17 cellular contexts compared by ENCODE assay signal in the genomic region with DNA sequence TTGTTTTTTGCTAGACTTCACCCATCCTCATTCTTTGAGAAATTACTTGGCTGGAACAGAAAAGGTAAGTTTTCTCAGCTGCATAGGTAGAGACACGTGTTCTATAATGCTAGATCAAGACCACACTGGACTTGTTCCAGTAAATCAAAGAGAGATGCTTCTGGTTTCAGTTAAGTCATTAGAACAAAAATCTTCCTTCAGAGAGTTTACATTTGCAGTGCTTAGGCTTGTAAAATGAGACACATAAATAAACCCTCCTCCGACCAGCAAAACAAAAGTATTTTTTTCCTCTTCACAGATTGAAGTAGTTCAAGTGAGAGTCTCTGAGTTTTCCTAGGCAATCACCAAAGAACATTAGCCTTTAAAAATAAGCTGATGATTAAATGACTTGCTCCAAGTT.
A peak's percentile ranks its signal among the peaks of the same experiment; 100 is the strongest.
DNase-seq lines count a peak whose midpoint lies in the region; ATAC-seq, FAIRE-seq and TF ChIP-seq lines count a peak whose summit lies in the region.
"Had no signal": no experiment of that assay in that cellular context is flagged by ENCODE, and none has a peak within 500 bp of the region (broad histone marks: within the 10 kb centered on the region; RNA-seq: fewer than 3 reads in every experiment).

No MANE protein-coding gene starts in this region.

- no peaks in the 10 kb centered on the region for H3K9me3 Mint-ChIP-seq in activated CD4-positive, alpha-beta T cell treated with anti-CD3 and anti-CD28 coated beads for 36 hours (ENCODE audit: low read depth)
- H3K9me3 Mint-ChIP-seq in WTC11, result peaks cover 13% of the 10 kb centered on the region
- H3K9me3 Mint-ChIP-seq: stimulated activated effector memory CD8-positive, alpha-beta T cell treated with anti-CD3 and anti-CD28 coated beads, Interleukin-12 subunit alpha, Interleukin-12 subunit beta, amount 100 ng/mL, for 72 hours had no signal

- TF ChIP-seq POLR2A in spleen (IDR thresholded peaks at IDR 0.05), result no peak

- H3K27me3 ChIP-seq in spleen (replicated peaks in 1 of 7), result peaks cover 0 to 6% (median 0%) of the 10 kb centered on the region in 7 donors

- no peaks in the 10 kb centered on the region for H3K36me3 ChIP-seq in spleen

- POLR2A ChIA-PET in activated CD4-positive, alpha-beta T cell treated with anti-CD3 and anti-CD28 coated beads for 36 hours (lab: Charles Lee), result no interaction called here
- POLR2A ChIA-PET in WTC11 (lab: Charles Lee), result interaction anchor here (0.7 kb wide), 1 partner anchor 102 kb away, joined by 3 read pairs; no protein-coding TSS in a partner anchor

- no peaks in the 10 kb centered on the region for H3K27me3 Mint-ChIP-seq in activated CD4-positive, alpha-beta T cell treated with anti-CD3 and anti-CD28 coated beads for 36 hours
- no peaks in the 10 kb centered on the region; the same call in 1 of the 2 replicates for H3K27me3 Mint-ChIP-seq in WTC11 (ENCODE audit: low read depth)

- H3K4me1 Mint-ChIP-seq in activated CD4-positive, alpha-beta T cell treated with anti-CD3 and anti-CD28 coated beads for 36 hours, result peaks cover 35% of the 10 kb centered on the region
- peaks cover 46% of the 10 kb centered on the region for H3K4me1 Mint-ChIP-seq in WTC11

- no peak overlapping the region for H3K27ac ChIP-seq in spleen
- H3K27ac ChIP-seq: RWPE1 had no signal

- H3K4me1 ChIP-seq in spleen, result peaks cover 8 to 33% (median 15%) of the 10 kb centered on the region in 6 donors

- DNase-seq in activated CD4-positive, alpha-beta T cell treated with anti-CD3 and anti-CD28 coated beads for 36 hours, result no peak
- no peak for DNase-seq in activated CD4-positive, alpha-beta T cell treated with anti-CD3 and anti-CD28 coated beads for 1 hour
- DNase-seq in GM18507 (ENCODE audit: extremely low spot score, insufficient read length, low read depth) (no peak), WTC11 (ENCODE audit: low spot score) (no peak), iris pigment epithelial cell (ENCODE audit: low read depth) (peak; percentile 10), middle frontal gyrus (ENCODE audit: extremely low spot score, low spot score) (no peak), spleen (no peak)
- DNase-seq: activated naive CD4-positive, alpha-beta T cell treated with Interleukin-2 at 50 U/mL for 16 hours; C1 segment of cervical spinal cord; kidney glomerular epithelial cell; MV-4-11; NCI-H187; trophoblast cell had no signal

- H3K36me3 Mint-ChIP-seq in activated CD4-positive, alpha-beta T cell treated with anti-CD3 and anti-CD28 coated beads for 36 hours (ENCODE audit: low read depth), result no peaks in the 10 kb centered on the region
- H3K36me3 Mint-ChIP-seq in WTC11, result no peaks in the 10 kb centered on the region
- H3K36me3 Mint-ChIP-seq: IgD-negative memory B cell; stimulated activated effector memory CD8-positive, alpha-beta T cell treated with anti-CD3 and anti-CD28 coated beads, Interleukin-12 subunit alpha, Interleukin-12 subunit beta, amount 100 ng/mL, for 72 hours had no signal

- H3K4me3 ChIP-seq in spleen, result no peak overlapping the region

- H3K9me3 ChIP-seq in spleen, result no peaks in the 10 kb centered on the region

- intact Hi-C loops in activated CD4-positive, alpha-beta T cell treated with anti-CD3 and anti-CD28 coated beads for 36 hours (cut with DNase I, micrococcal nuclease), result loop anchor here in 1 of 2 experiments (10.0 kb wide), 1 partner anchor 393 kb away; no protein-coding TSS in a partner anchor
- intact Hi-C loops in spleen (cut with DNase I; ENCODE audit: low total_unique reads), result loop anchor here (5.0 kb wide), 1 partner anchor 950 kb away; no protein-coding TSS in a partner anchor

- no peak overlapping the region for H3K4me3 Mint-ChIP-seq in activated CD4-positive, alpha-beta T cell treated with anti-CD3 and anti-CD28 coated beads for 36 hours
- H3K4me3 Mint-ChIP-seq in WTC11, result no peak overlapping the region
- H3K4me3 Mint-ChIP-seq: IgD-negative memory B cell; stimulated activated effector memory CD8-positive, alpha-beta T cell treated with anti-CD3 and anti-CD28 coated beads, Interleukin-12 subunit alpha, Interleukin-12 subunit beta, amount 100 ng/mL, for 72 hours had no signal

- FAIRE-seq in GM18507 (lab: Jason Lieb, UNC), result peak; percentile 9

- peak overlapping the region; percentile 11 for H3K27ac Mint-ChIP-seq in activated CD4-positive, alpha-beta T cell treated with anti-CD3 and anti-CD28 coated beads for 36 hours
- peak overlapping the region; percentile 69; the same call in 1 of the 2 replicates for H3K27ac Mint-ChIP-seq in WTC11
- H3K27ac Mint-ChIP-seq: stimulated activated effector memory CD8-positive, alpha-beta T cell treated with anti-CD3 and anti-CD28 coated beads, Interleukin-12 subunit alpha, Interleukin-12 subunit beta, amount 100 ng/mL, for 72 hours had no signal

- CTCF ChIA-PET in activated CD4-positive, alpha-beta T cell treated with anti-CD3 and anti-CD28 coated beads for 36 hours (lab: Charles Lee), result interaction anchor here (0.6 to 0.7 kb wide), 2 partner anchors 198 to 458 kb away, joined by 3 read pairs; no protein-coding TSS in a partner anchor
- CTCF ChIA-PET in WTC11 (lab: Charles Lee), result interaction anchor here (0.9 to 1.6 kb wide), 3 partner anchors 54 to 72 kb away, joined by 3 read pairs; no protein-coding TSS in a partner anchor

- 34 to 43% (median 42%) methylated on average over 2 of the region's 2 CpGs for WGBS in spleen, 5 donors

- TF ChIP-seq CTCF in WTC11 (IDR thresholded peaks at IDR 0.05) (no peak), spleen (IDR thresholded peaks at IDR 0.05 in 8 of 11, conservative IDR thresholded peaks at IDR 0.05 in 3 of 11) (no peak)

- no peak for ATAC-seq in activated CD4-positive, alpha-beta T cell treated with anti-CD3 and anti-CD28 coated beads for 36 hours
- ATAC-seq in WTC11 (no peak), HG03135 (IDR thresholded peaks at IDR 0.05; ENCODE audit: unreplicated experiment) (no peak)
- ATAC-seq: stimulated activated effector memory CD8-positive, alpha-beta T cell treated with anti-CD3 and anti-CD28 coated beads, Interleukin-12 subunit alpha, Interleukin-12 subunit beta, amount 100 ng/mL, for 72 hours had no signal

TF ChIP-seq in WTC11, 78 proteins besides CTCF, POLR2A, EP300 and RAD21 (continues in another document):
- TF ChIP-seq, protein P1, sequence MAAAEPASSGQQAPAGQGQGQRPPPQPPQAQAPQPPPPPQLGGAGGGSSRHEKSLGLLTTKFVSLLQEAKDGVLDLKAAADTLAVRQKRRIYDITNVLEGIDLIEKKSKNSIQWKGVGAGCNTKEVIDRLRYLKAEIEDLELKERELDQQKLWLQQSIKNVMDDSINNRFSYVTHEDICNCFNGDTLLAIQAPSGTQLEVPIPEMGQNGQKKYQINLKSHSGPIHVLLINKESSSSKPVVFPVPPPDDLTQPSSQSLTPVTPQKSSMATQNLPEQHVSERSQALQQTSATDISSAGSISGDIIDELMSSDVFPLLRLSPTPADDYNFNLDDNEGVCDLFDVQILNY (CRISPR knock-in tag; IDR thresholded peaks at IDR 0.05), result no peak
- TF ChIP-seq OVOL2 (CRISPR knock-in tag; IDR thresholded peaks at IDR 0.05; ENCODE audit: borderline replicate concordance), result no peak
- no peak for TF ChIP-seq KAT7 (CRISPR knock-in tag; IDR thresholded peaks at IDR 0.05; ENCODE audit: borderline replicate concordance)
- TF ChIP-seq GTF2I (CRISPR knock-in tag; conservative IDR thresholded peaks at IDR 0.05), result no peak
- TF ChIP-seq FOXP4 (CRISPR knock-in tag; IDR thresholded peaks at IDR 0.05), result no peak
- no peak for TF ChIP-seq ZNF396 (CRISPR knock-in tag; IDR thresholded peaks at IDR 0.05; ENCODE audit: borderline replicate concordance)
- TF ChIP-seq ZNF512 (CRISPR knock-in tag; IDR thresholded peaks at IDR 0.05; ENCODE audit: borderline replicate concordance), result no peak
- no peak for TF ChIP-seq ZSCAN18 (CRISPR knock-in tag; IDR thresholded peaks at IDR 0.05)
- no peak for TF ChIP-seq NR2C2 (CRISPR knock-in tag; IDR thresholded peaks at IDR 0.05)
